In genomic region chr7:25549315-25549933, GRCh38 we compare ENCODE assay signal across 19 cellular contexts.
DNase-seq lines count a peak whose midpoint lies in the region; ATAC-seq and TF ChIP-seq lines count a peak whose summit lies in the region.
"Had no signal": no experiment of that assay in that cellular context is flagged by ENCODE, and none has a peak within 500 bp of the region (broad histone marks: within the 10 kb centered on the region; RNA-seq: fewer than 3 reads in every experiment).

No MANE protein-coding gene starts in this region.

- no TSS peak for BruUV-seq in MCF 10A (replicated peaks; lab: Mats Ljungman, UMichigan)

- ATAC-seq in GM18873 (IDR thresholded peaks at IDR 0.05; ENCODE audit: low FRiP score, unreplicated experiment) = no peak
- ATAC-seq: A549 had no signal

- TF ChIP-seq CTCF in glutamatergic neuron (IDR thresholded peaks at IDR 0.05; ENCODE audit: partially characterized antibody, unreplicated experiment) (no peak), nephron (IDR thresholded peaks at IDR 0.05; ENCODE audit: unreplicated experiment in 3 of 3) (no peak), uterus (IDR thresholded peaks at IDR 0.05) (no peak), MCF 10A (IDR thresholded peaks at IDR 0.05; ENCODE audit: unreplicated experiment) (no peak)

- no peak for TF ChIP-seq POLR2A in uterus (IDR thresholded peaks at IDR 0.05)

- H3K36me3 ChIP-seq in uterus = no peaks in the 10 kb centered on the region

- DNase-seq in NCI-H82 (lab: John Stamatoyannopoulos, UW) (peak; percentile 72), glutamatergic neuron (no peak), uterus (peak in 1 of 2 donors; percentile 46), NCI-H1930 (lab: John Stamatoyannopoulos, UW) (no peak), MCF 10A (ENCODE audit: unreplicated experiment) (no peak)
- DNase-seq: DMS53, EL, GM23248, HCEC 1CT, Karpas-422, NCI-H1694, NCI-H2081 treated with DMSO at 0.1 percent for 48 hours, NCI-H2171 treated with DMSO at 0.1 percent for 48 hours, NCI-H524 treated with DMSO at 0.1 percent for 48 hours, Right ventricle myocardium superior had no signal

- no peaks in the 10 kb centered on the region for H3K4me1 ChIP-seq in uterus
- H3K4me1 ChIP-seq: A549 had no signal

- no peak overlapping the region for H3K4me3 ChIP-seq in uterus
- H3K4me3 ChIP-seq: A549, GM23248 had no signal

- intact Hi-C loops in uterus (cut with DNase I; ENCODE audit: low total_unique reads) = no loop called here
- intact Hi-C loops in MCF 10A (cut with micrococcal nuclease) = no loop called here

- H3K9me3 Mint-ChIP-seq in glutamatergic neuron (ENCODE audit: unreplicated experiment) = peaks cover 12% of the 10 kb centered on the region
- no peaks in the 10 kb centered on the region for H3K9me3 Mint-ChIP-seq in nephron
- H3K9me3 Mint-ChIP-seq in MCF 10A (ENCODE audit: unreplicated experiment) = no peaks in the 10 kb centered on the region

- peak overlapping the region; percentile 32 to 64 for H3K27ac ChIP-seq in uterus
- H3K27ac ChIP-seq: A549, GM23248 had no signal

- H3K27me3 ChIP-seq in uterus = no peaks in the 10 kb centered on the region

- peak overlapping the region; percentile 88 for H3K27ac Mint-ChIP-seq in glutamatergic neuron (ENCODE audit: unreplicated experiment)
- peak overlapping the region; percentile 62 to 77 (median 72) for H3K27ac Mint-ChIP-seq in nephron
- no peak overlapping the region for H3K27ac Mint-ChIP-seq in MCF 10A (ENCODE audit: low read depth, unreplicated experiment)
- H3K27ac Mint-ChIP-seq: B cell had no signal

- H3K4me1 Mint-ChIP-seq in glutamatergic neuron (ENCODE audit: low read depth, unreplicated experiment) (peaks cover 60% of the 10 kb centered on the region), nephron (peaks cover 52% of the 10 kb centered on the region), MCF 10A (ENCODE audit: insufficient read depth, unreplicated experiment) (no peaks in the 10 kb centered on the region)
- H3K4me1 Mint-ChIP-seq: B cell had no signal

- POLR2A ChIA-PET in MCF 10A (lab: Yijun Ruan, JAX) = no interaction called here

- H3K27me3 Mint-ChIP-seq in glutamatergic neuron (ENCODE audit: unreplicated experiment) (peaks cover 5% of the 10 kb centered on the region), nephron (ENCODE audit: low read depth) (no peaks in the 10 kb centered on the region), MCF 10A (ENCODE audit: insufficient read depth, unreplicated experiment) (peaks cover 87% of the 10 kb centered on the region)

- H3K36me3 Mint-ChIP-seq in glutamatergic neuron (ENCODE audit: unreplicated experiment) (peaks cover 5% of the 10 kb centered on the region), nephron (ENCODE audit: low read depth) (no peaks in the 10 kb centered on the region), MCF 10A (ENCODE audit: insufficient read depth, unreplicated experiment) (no peaks in the 10 kb centered on the region)

- CTCF ChIA-PET in MCF 10A (lab: Yijun Ruan, JAX) = interaction anchor here (1.5 kb wide), 1 partner anchor 16 kb away, joined by 4 read pairs; no protein-coding TSS in a partner anchor

- no peaks in the 10 kb centered on the region for H3K9me3 ChIP-seq in uterus
- H3K9me3 ChIP-seq: A549 had no signal

- peak overlapping the region; percentile 77 for H3K4me3 Mint-ChIP-seq in glutamatergic neuron (ENCODE audit: unreplicated experiment)
- H3K4me3 Mint-ChIP-seq in nephron = no peak overlapping the region
- H3K4me3 Mint-ChIP-seq in MCF 10A (ENCODE audit: unreplicated experiment) = no peak overlapping the region
- H3K4me3 Mint-ChIP-seq: B cell had no signal
